ENCODE assay signal across 9 cellular contexts in the genomic region with DNA sequence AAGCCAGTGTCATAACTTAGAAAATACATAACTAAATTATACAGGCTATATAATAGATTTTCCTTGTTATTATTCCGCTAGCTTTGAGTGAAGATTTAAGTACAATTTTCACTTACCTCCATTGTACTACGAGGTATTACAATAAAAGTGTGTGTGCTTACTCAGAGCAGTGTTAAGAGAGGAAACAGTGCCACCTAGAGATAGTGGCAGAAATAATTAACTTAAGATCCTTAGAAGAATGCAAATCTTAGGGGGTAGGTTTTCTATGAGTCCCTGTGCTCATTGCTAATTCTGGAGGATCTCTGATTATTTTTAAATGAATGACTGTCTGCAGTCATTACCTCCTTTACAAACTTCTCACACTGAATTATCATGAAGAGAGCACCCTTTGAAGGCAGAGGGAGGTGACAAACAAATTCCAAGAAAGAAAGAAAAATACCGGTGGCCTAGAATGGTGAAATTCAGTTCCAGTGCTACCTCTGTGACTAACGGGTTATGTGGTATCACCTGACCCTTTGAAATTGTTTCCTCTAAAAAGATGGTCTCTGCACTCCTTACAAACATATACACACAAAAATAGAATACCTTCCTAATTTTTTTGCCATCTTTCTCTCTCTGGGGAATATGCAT.
DNase-seq lines count a peak whose midpoint lies in the region; ATAC-seq lines count a peak whose summit lies in the region.
"Had no signal": no experiment of that assay in that cellular context is flagged by ENCODE, and none has a peak within 500 bp of the region (broad histone marks: within the 10 kb centered on the region; RNA-seq: fewer than 3 reads in every experiment).

No MANE protein-coding gene starts in this region.

- peak; percentile 48 for ATAC-seq in stimulated activated naive CD8-positive, alpha-beta T cell treated with anti-CD3 and anti-CD28 coated beads, Interleukin-15, amount 100 ng/mL, for 72 hours
- no peak for ATAC-seq in stimulated activated naive CD8-positive, alpha-beta T cell treated with anti-CD3 and anti-CD28 coated beads, Interleukin-15, Interleukin-2, amounts not matched to agents 100 U/mL and 50 U/mL, for 24 hours
- ATAC-seq in HG03342 (IDR thresholded peaks at IDR 0.05; ENCODE audit: unreplicated experiment): peak; percentile 68

- H3K27me3 Mint-ChIP-seq in stimulated activated naive CD8-positive, alpha-beta T cell treated with anti-CD3 and anti-CD28 coated beads, Interleukin-15, amount 100 ng/mL, for 72 hours: no peaks in the 10 kb centered on the region
- H3K27me3 Mint-ChIP-seq in activated CD4-positive, alpha-beta memory T cell treated with anti-CD3 and anti-CD28 coated beads for 36 hours: peaks cover 1% of the 10 kb centered on the region

- intact Hi-C loops in activated CD4-positive, alpha-beta memory T cell treated with anti-CD3 and anti-CD28 coated beads for 36 hours (cut with micrococcal nuclease): loop anchor here (5.0 kb wide), 1 partner anchor 1113 kb away; no protein-coding TSS in a partner anchor

- WGBS in iPS DF 6.9 (ENCODE audit: insufficient coverage, insufficient read length): no CpG with 5 or more reads among the region's 4 CpGs

- POLR2A ChIA-PET in activated CD4-positive, alpha-beta memory T cell treated with anti-CD3 and anti-CD28 coated beads for 36 hours (lab: Charles Lee): no interaction called here

- H3K9me3 Mint-ChIP-seq in stimulated activated naive CD8-positive, alpha-beta T cell treated with anti-CD3 and anti-CD28 coated beads, Interleukin-15, amount 100 ng/mL, for 72 hours: no peaks in the 10 kb centered on the region
- H3K9me3 Mint-ChIP-seq in activated CD4-positive, alpha-beta memory T cell treated with anti-CD3 and anti-CD28 coated beads for 36 hours: no peaks in the 10 kb centered on the region

- no peaks in the 10 kb centered on the region for H3K9me3 ChIP-seq in iPS DF 6.9 (ENCODE audit: control insufficient read depth, insufficient read depth, low read length)

- H3K4me1 Mint-ChIP-seq in stimulated activated naive CD8-positive, alpha-beta T cell treated with anti-CD3 and anti-CD28 coated beads, Interleukin-15, amount 100 ng/mL, for 72 hours: no peaks in the 10 kb centered on the region
- no peaks in the 10 kb centered on the region for H3K4me1 Mint-ChIP-seq in activated CD4-positive, alpha-beta memory T cell treated with anti-CD3 and anti-CD28 coated beads for 36 hours (ENCODE audit: low read depth)

- H3K4me3 ChIP-seq in iPS DF 6.9 (ENCODE audit: low read length): no peak overlapping the region

- no peak for DNase-seq in stimulated activated naive CD8-positive, alpha-beta T cell treated with anti-CD3 and anti-CD28 coated beads, Interleukin-15, amount 100 ng/mL, for 72 hours
- no peak for DNase-seq in stimulated activated naive CD8-positive, alpha-beta T cell treated with anti-CD3 and anti-CD28 coated beads, Interleukin-15, Interleukin-2, amounts not matched to agents 100 U/mL and 50 U/mL, for 24 hours
- DNase-seq in RKO (ENCODE audit: low spot score) (peak; percentile 59), iPS DF 6.9 (ENCODE audit: low read depth, low spot score) (peak; percentile 20)
- DNase-seq in stimulated activated naive CD4-positive, alpha-beta T cell treated with Interleukin-2 at 50 U/mL for 16 hours (lab: John Stamatoyannopoulos, UW): no peak
- no peak for DNase-seq in activated CD4-positive, alpha-beta T cell treated with anti-CD3 and anti-CD28 coated beads, Interleukin-2, amount 50 U/mL, for 4 hours
- no peak for DNase-seq in activated CD4-positive, alpha-beta memory T cell treated with anti-CD3 and anti-CD28 coated beads for 36 hours

- H3K27ac ChIP-seq in iPS DF 6.9 (ENCODE audit: low read length): no peak overlapping the region

- H3K36me3 ChIP-seq in iPS DF 6.9 (ENCODE audit: control insufficient read depth, insufficient read depth, low read length): no peaks in the 10 kb centered on the region

- no peak overlapping the region for H3K27ac Mint-ChIP-seq in stimulated activated naive CD8-positive, alpha-beta T cell treated with anti-CD3 and anti-CD28 coated beads, Interleukin-15, amount 100 ng/mL, for 72 hours
- no peak overlapping the region for H3K27ac Mint-ChIP-seq in activated CD4-positive, alpha-beta memory T cell treated with anti-CD3 and anti-CD28 coated beads for 36 hours
- H3K27ac Mint-ChIP-seq: activated naive CD8-positive, alpha-beta T cell had no signal

- H3K36me3 Mint-ChIP-seq in activated CD4-positive, alpha-beta memory T cell treated with anti-CD3 and anti-CD28 coated beads for 36 hours: no peaks in the 10 kb centered on the region
- H3K36me3 Mint-ChIP-seq: activated naive CD8-positive, alpha-beta T cell had no signal

- CTCF ChIA-PET in activated CD4-positive, alpha-beta memory T cell treated with anti-CD3 and anti-CD28 coated beads for 36 hours (lab: Charles Lee): no interaction called here

- no peak overlapping the region for H3K4me3 Mint-ChIP-seq in stimulated activated naive CD8-positive, alpha-beta T cell treated with anti-CD3 and anti-CD28 coated beads, Interleukin-15, amount 100 ng/mL, for 72 hours
- no peak overlapping the region for H3K4me3 Mint-ChIP-seq in activated CD4-positive, alpha-beta memory T cell treated with anti-CD3 and anti-CD28 coated beads for 36 hours
- H3K4me3 Mint-ChIP-seq: activated naive CD8-positive, alpha-beta T cell had no signal

- H3K27me3 ChIP-seq in iPS DF 6.9 (ENCODE audit: control insufficient read depth, insufficient read depth, low read length): no peaks in the 10 kb centered on the region

- H3K4me1 ChIP-seq in iPS DF 6.9 (ENCODE audit: control insufficient read depth, insufficient read depth, low read length): no peaks in the 10 kb centered on the region

Comparison
In these comparisons a context has a peak if more than half of its experiments do, and no peak if none do; other contexts are left out.
1. DNase-seq: peak in RKO (single experiment) and iPS DF 6.9 (single experiment); none in stimulated activated naive CD8-positive, alpha-beta T cell treated with anti-CD3 and anti-CD28 coated beads, Interleukin-15, amount 100 ng/mL, for 72 hours (0 of 2), stimulated activated naive CD8-positive, alpha-beta T cell treated with anti-CD3 and anti-CD28 coated beads, Interleukin-15, Interleukin-2, amounts not matched to agents 100 U/mL and 50 U/mL, for 24 hours (single experiment), stimulated activated naive CD4-positive, alpha-beta T cell treated with Interleukin-2 at 50 U/mL for 16 hours (single experiment), activated CD4-positive, alpha-beta T cell treated with anti-CD3 and anti-CD28 coated beads, Interleukin-2, amount 50 U/mL, for 4 hours (0 of 2) and activated CD4-positive, alpha-beta memory T cell treated with anti-CD3 and anti-CD28 coated beads for 36 hours (single experiment).